Comparison of ENCODE assay signal across 2 cellular contexts in the genomic region with DNA sequence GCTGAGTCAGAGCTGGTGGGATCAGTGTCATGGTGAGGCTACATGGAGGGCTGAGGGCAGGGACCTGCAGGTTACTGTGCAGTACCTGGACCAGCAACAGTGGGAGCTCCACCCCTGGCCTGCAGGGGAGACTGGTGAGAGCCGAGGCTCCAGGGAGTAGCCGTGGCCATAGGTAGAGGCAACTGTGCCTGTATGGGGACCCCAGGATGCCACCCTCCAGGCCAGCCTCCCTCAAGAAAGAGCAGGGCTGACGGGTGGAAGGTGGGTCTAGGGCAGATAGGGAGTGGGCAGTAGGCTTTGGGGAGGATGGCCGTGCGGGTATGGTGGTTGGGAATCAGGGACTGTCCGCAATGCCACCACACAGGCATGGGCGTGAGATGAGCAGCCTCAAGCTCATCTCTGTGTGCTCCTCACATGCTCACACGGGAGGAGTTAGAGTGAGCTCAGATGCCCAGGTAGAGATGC.
TF ChIP-seq lines count a peak whose summit lies in the region.

No MANE protein-coding gene starts in this region.

TF ChIP-seq in IMR-90, 13 proteins besides CTCF, POLR2A, EP300 and RAD21:
- TF ChIP-seq FOS (IDR thresholded peaks at IDR 0.05; ENCODE audit: low read depth, low read length) (no peak), CHD1 (IDR thresholded peaks at IDR 0.05; ENCODE audit: low read depth, low read length) (no peak), MXI1 (IDR thresholded peaks at IDR 0.05; ENCODE audit: borderline replicate concordance, low read depth, low read length) (no peak), MAFK (IDR thresholded peaks at IDR 0.05; ENCODE audit: low read depth, low read length) (no peak), BHLHE40 (IDR thresholded peaks at IDR 0.05; ENCODE audit: low read depth, low read length) (no peak), RFX5 (IDR thresholded peaks at IDR 0.05; ENCODE audit: low read depth, low read length) (no peak), CEBPB (IDR thresholded peaks at IDR 0.05; ENCODE audit: low read depth, low read length) (no peak)
- TF ChIP-seq, protein P1, sequence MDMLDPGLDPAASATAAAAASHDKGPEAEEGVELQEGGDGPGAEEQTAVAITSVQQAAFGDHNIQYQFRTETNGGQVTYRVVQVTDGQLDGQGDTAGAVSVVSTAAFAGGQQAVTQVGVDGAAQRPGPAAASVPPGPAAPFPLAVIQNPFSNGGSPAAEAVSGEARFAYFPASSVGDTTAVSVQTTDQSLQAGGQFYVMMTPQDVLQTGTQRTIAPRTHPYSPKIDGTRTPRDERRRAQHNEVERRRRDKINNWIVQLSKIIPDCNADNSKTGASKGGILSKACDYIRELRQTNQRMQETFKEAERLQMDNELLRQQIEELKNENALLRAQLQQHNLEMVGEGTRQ (IDR thresholded peaks at IDR 0.05; ENCODE audit: low read depth, low read length): no peak

TF ChIP-seq in WTC11, 78 proteins besides CTCF, POLR2A, EP300 and RAD21:
- TF ChIP-seq RORB (CRISPR knock-in tag; IDR thresholded peaks at IDR 0.05) (no peak), SOX15 (CRISPR knock-in tag; IDR thresholded peaks at IDR 0.05) (no peak), RELA (CRISPR knock-in tag; IDR thresholded peaks at IDR 0.05; ENCODE audit: borderline replicate concordance) (no peak), ZNF671 (CRISPR knock-in tag; IDR thresholded peaks at IDR 0.05) (no peak), NFATC4 (CRISPR knock-in tag; IDR thresholded peaks at IDR 0.05) (no peak), JAZF1 (CRISPR knock-in tag; IDR thresholded peaks at IDR 0.05) (no peak), NR2C2 (CRISPR knock-in tag; IDR thresholded peaks at IDR 0.05) (no peak), MXD4 (CRISPR knock-in tag; IDR thresholded peaks at IDR 0.05; ENCODE audit: borderline replicate concordance) (no peak), IRF2 (CRISPR knock-in tag; IDR thresholded peaks at IDR 0.05; ENCODE audit: borderline replicate concordance, low read depth) (no peak), ZNF121 (CRISPR knock-in tag; IDR thresholded peaks at IDR 0.05) (no peak), SP1 (CRISPR knock-in tag; conservative IDR thresholded peaks at IDR 0.05) (no peak)
- TF ChIP-seq, protein P2, sequence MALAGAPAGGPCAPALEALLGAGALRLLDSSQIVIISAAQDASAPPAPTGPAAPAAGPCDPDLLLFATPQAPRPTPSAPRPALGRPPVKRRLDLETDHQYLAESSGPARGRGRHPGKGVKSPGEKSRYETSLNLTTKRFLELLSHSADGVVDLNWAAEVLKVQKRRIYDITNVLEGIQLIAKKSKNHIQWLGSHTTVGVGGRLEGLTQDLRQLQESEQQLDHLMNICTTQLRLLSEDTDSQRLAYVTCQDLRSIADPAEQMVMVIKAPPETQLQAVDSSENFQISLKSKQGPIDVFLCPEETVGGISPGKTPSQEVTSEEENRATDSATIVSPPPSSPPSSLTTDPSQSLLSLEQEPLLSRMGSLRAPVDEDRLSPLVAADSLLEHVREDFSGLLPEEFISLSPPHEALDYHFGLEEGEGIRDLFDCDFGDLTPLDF (CRISPR knock-in tag; IDR thresholded peaks at IDR 0.05): no peak
- TF ChIP-seq, protein P3, sequence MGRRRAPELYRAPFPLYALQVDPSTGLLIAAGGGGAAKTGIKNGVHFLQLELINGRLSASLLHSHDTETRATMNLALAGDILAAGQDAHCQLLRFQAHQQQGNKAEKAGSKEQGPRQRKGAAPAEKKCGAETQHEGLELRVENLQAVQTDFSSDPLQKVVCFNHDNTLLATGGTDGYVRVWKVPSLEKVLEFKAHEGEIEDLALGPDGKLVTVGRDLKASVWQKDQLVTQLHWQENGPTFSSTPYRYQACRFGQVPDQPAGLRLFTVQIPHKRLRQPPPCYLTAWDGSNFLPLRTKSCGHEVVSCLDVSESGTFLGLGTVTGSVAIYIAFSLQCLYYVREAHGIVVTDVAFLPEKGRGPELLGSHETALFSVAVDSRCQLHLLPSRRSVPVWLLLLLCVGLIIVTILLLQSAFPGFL (CRISPR knock-in tag; IDR thresholded peaks at IDR 0.05; ENCODE audit: borderline replicate concordance): no peak
- TF ChIP-seq, protein P4, sequence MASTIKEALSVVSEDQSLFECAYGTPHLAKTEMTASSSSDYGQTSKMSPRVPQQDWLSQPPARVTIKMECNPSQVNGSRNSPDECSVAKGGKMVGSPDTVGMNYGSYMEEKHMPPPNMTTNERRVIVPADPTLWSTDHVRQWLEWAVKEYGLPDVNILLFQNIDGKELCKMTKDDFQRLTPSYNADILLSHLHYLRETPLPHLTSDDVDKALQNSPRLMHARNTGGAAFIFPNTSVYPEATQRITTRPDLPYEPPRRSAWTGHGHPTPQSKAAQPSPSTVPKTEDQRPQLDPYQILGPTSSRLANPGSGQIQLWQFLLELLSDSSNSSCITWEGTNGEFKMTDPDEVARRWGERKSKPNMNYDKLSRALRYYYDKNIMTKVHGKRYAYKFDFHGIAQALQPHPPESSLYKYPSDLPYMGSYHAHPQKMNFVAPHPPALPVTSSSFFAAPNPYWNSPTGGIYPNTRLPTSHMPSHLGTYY (CRISPR knock-in tag; IDR thresholded peaks at IDR 0.05): no peak
- TF ChIP-seq, protein P5, sequence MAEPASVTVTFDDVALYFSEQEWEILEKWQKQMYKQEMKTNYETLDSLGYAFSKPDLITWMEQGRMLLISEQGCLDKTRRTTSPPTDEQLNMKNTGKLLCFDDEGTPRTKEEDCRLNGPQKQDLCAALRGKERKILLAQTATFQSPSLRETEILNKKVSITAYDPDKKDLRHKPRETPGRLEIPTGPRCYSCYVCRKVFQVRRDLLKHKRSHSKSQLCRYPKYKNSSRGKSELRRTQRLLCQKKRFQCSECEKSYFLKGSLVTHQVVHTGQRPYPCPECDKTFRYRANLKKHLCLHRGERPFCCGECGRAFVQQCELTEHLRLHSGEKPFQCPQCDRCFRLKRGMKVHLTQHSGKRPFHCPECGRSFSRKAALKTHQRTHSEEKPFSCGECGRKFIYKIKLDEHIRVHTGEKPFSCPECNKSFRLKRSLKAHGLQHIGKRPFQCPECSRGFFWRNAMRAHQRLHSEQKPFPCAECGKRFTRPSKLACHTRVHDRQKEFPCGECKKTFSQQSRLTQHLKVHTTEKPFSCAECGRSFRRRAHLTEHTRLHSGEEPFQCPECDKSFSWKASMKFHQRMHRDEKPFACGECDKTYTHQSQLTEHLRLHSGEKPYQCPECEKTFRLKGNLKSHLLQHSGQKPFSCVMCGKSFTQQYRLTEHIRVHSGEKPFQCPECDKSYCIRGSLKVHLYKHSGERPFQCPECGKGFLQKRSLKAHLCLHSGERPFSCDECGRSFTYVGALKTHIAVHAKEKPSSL (CRISPR knock-in tag; conservative IDR thresholded peaks at IDR 0.05): no peak
- TF ChIP-seq, protein P6, sequence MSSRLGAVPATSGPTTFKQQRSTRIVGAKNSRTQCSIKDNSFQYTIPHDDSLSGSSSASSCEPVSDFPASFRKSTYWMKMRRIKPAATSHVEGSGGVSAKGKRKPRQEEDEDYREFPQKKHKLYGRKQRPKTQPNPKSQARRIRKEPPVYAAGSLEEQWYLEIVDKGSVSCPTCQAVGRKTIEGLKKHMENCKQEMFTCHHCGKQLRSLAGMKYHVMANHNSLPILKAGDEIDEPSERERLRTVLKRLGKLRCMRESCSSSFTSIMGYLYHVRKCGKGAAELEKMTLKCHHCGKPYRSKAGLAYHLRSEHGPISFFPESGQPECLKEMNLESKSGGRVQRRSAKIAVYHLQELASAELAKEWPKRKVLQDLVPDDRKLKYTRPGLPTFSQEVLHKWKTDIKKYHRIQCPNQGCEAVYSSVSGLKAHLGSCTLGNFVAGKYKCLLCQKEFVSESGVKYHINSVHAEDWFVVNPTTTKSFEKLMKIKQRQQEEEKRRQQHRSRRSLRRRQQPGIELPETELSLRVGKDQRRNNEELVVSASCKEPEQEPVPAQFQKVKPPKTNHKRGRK (CRISPR knock-in tag; IDR thresholded peaks at IDR 0.05; ENCODE audit: borderline replicate concordance): no peak
- TF ChIP-seq, protein P7, sequence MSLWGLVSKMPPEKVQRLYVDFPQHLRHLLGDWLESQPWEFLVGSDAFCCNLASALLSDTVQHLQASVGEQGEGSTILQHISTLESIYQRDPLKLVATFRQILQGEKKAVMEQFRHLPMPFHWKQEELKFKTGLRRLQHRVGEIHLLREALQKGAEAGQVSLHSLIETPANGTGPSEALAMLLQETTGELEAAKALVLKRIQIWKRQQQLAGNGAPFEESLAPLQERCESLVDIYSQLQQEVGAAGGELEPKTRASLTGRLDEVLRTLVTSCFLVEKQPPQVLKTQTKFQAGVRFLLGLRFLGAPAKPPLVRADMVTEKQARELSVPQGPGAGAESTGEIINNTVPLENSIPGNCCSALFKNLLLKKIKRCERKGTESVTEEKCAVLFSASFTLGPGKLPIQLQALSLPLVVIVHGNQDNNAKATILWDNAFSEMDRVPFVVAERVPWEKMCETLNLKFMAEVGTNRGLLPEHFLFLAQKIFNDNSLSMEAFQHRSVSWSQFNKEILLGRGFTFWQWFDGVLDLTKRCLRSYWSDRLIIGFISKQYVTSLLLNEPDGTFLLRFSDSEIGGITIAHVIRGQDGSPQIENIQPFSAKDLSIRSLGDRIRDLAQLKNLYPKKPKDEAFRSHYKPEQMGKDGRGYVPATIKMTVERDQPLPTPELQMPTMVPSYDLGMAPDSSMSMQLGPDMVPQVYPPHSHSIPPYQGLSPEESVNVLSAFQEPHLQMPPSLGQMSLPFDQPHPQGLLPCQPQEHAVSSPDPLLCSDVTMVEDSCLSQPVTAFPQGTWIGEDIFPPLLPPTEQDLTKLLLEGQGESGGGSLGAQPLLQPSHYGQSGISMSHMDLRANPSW (CRISPR knock-in tag; conservative IDR thresholded peaks at IDR 0.05; ENCODE audit: low read depth): no peak
- TF ChIP-seq, protein P8, sequence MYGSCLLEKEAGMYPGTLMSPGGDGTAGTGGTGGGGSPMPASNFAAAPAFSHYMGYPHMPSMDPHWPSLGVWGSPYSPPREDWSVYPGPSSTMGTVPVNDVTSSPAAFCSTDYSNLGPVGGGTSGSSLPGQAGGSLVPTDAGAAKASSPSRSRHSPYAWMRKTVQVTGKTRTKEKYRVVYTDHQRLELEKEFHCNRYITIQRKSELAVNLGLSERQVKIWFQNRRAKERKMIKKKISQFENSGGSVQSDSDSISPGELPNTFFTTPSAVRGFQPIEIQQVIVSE (CRISPR knock-in tag; IDR thresholded peaks at IDR 0.05; ENCODE audit: borderline replicate concordance): no peak
- TF ChIP-seq, protein P9, sequence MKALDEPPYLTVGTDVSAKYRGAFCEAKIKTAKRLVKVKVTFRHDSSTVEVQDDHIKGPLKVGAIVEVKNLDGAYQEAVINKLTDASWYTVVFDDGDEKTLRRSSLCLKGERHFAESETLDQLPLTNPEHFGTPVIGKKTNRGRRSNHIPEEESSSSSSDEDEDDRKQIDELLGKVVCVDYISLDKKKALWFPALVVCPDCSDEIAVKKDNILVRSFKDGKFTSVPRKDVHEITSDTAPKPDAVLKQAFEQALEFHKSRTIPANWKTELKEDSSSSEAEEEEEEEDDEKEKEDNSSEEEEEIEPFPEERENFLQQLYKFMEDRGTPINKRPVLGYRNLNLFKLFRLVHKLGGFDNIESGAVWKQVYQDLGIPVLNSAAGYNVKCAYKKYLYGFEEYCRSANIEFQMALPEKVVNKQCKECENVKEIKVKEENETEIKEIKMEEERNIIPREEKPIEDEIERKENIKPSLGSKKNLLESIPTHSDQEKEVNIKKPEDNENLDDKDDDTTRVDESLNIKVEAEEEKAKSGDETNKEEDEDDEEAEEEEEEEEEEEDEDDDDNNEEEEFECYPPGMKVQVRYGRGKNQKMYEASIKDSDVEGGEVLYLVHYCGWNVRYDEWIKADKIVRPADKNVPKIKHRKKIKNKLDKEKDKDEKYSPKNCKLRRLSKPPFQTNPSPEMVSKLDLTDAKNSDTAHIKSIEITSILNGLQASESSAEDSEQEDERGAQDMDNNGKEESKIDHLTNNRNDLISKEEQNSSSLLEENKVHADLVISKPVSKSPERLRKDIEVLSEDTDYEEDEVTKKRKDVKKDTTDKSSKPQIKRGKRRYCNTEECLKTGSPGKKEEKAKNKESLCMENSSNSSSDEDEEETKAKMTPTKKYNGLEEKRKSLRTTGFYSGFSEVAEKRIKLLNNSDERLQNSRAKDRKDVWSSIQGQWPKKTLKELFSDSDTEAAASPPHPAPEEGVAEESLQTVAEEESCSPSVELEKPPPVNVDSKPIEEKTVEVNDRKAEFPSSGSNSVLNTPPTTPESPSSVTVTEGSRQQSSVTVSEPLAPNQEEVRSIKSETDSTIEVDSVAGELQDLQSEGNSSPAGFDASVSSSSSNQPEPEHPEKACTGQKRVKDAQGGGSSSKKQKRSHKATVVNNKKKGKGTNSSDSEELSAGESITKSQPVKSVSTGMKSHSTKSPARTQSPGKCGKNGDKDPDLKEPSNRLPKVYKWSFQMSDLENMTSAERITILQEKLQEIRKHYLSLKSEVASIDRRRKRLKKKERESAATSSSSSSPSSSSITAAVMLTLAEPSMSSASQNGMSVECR (CRISPR knock-in tag; IDR thresholded peaks at IDR 0.05; ENCODE audit: borderline replicate concordance): no peak
- TF ChIP-seq, protein P10, sequence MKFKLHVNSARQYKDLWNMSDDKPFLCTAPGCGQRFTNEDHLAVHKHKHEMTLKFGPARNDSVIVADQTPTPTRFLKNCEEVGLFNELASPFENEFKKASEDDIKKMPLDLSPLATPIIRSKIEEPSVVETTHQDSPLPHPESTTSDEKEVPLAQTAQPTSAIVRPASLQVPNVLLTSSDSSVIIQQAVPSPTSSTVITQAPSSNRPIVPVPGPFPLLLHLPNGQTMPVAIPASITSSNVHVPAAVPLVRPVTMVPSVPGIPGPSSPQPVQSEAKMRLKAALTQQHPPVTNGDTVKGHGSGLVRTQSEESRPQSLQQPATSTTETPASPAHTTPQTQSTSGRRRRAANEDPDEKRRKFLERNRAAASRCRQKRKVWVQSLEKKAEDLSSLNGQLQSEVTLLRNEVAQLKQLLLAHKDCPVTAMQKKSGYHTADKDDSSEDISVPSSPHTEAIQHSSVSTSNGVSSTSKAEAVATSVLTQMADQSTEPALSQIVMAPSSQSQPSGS (CRISPR knock-in tag; IDR thresholded peaks at IDR 0.05; ENCODE audit: borderline replicate concordance, low read depth): no peak
TF ChIP-seq in WTC11: peak in this region for 0.
